10 cellular contexts compared by ENCODE assay signal in the genomic region with DNA sequence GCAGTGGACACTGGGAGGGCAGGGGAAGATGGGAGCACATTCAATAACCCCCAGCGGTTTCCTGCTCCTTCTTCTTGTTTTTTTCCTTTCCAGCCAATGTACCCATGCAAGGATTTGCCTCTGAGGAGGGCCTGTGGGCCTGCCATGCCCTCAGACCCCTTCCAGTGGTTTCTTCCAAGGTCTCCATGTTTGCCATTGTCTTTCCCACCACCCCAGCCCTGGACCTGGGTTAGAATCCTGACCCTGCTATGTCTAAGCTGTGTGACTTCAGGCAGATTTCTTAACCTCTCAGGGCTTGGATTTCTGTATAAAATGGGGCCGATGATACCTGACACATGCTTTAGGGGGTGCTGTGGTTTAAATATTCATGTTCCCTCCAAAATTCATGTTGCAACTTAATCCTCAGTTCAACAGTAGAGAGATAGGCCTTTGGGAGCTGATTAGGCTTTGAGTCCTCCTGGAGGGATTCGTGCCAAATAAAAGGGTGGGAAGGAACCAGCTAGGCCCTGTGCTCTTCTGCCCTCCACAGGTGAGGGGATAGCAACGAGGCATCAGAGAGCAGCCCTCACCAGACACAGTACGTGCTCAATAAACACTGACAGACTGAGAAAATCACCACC. TPM values are rescaled to one million over a fixed set of nuclear protein-coding genes. Genes with fewer than 3 reads are reported as not detected.
A peak's percentile ranks its signal among the peaks of the same experiment; 100 is the strongest.
DNase-seq lines count a peak whose midpoint lies in the region; ATAC-seq, FAIRE-seq and TF ChIP-seq lines count a peak whose summit lies in the region.
"Had no signal": no experiment of that assay in that cellular context is flagged by ENCODE, and none has a peak within 500 bp of the region (broad histone marks: within the 10 kb centered on the region; RNA-seq: fewer than 3 reads in every experiment).

No MANE protein-coding gene starts in this region.

- 50% methylated on average over 5 of the region's 5 CpGs for WGBS in GM12878 (ENCODE audit: insufficient coverage, insufficient replicate concordance, low lambda C conversion rate, missing lambda C conversion rate)

- no peak for TF ChIP-seq POLR2A in GM12878 (IDR thresholded peaks at IDR 0.05; ENCODE audit: low read depth, low read length)

- H3K27me3 Mint-ChIP-seq in CD8-positive, alpha-beta T cell (ENCODE audit: low read depth) = no peaks in the 10 kb centered on the region

- RAD21 ChIA-PET in GM12878 (lab: Charles Lee; ENCODE audit: unreplicated experiment) = interaction anchor here (0.8 to 2.9 kb wide), 14 partner anchors 10 to 273 kb away, joined by 3 to 11 read pairs (median 4); no protein-coding TSS in a partner anchor

- H3K9ac ChIP-seq in GM12878 (ENCODE audit: control insufficient read depth, insufficient read depth, low read length) (no peak overlapping the region), mucosa of rectum (ENCODE audit: low read depth in 1 of 2, low read length in 2 of 2) (peak overlapping the region in 1 of 2 donors; percentile 17)

- no peak for FAIRE-seq in GM12878 (lab: Jason Lieb, UNC)
- FAIRE-seq: islet of Langerhans had no signal

- H3K4me1 ChIP-seq in GM12878 (ENCODE audit: control insufficient read depth, insufficient read depth, low read length) (peaks cover 14% of the 10 kb centered on the region), mucosa of rectum (ENCODE audit: control insufficient read depth in 2 of 2, insufficient read depth in 2 of 2, low read length in 2 of 2) (peaks cover 22 to 30% of the 10 kb centered on the region in 2 donors)
- peaks cover 11% of the 10 kb centered on the region for H3K4me1 ChIP-seq in CD8-positive, alpha-beta T cell (ENCODE audit: insufficient read depth, low read length)

- peak; percentile 61 for TF ChIP-seq RAD21 in GM12878 (IDR thresholded peaks at IDR 0.05; ENCODE audit: insufficient read depth, low read depth, low read length)

- H3K9me3 Mint-ChIP-seq in CD8-positive, alpha-beta T cell = no peaks in the 10 kb centered on the region

- POLR2A ChIA-PET in GM12878 (lab: Charles Lee) = interaction anchor here (1.0 kb wide), 1 partner anchor 10 kb away, joined by 3 read pairs; no protein-coding TSS in a partner anchor
- POLR2A ChIA-PET in CD8-positive, alpha-beta T cell (lab: Charles Lee) = no interaction called here

- no peak for TF ChIP-seq EP300 in GM12878 (IDR thresholded peaks at IDR 0.05; ENCODE audit: borderline replicate concordance in 1 of 2, control insufficient read depth in 1 of 2, low read depth in 2 of 2, low read length in 2 of 2)

- peaks cover 2% of the 10 kb centered on the region for H3K4me1 Mint-ChIP-seq in CD8-positive, alpha-beta T cell (ENCODE audit: low read depth)

- H3K4me3 Mint-ChIP-seq in CD8-positive, alpha-beta T cell = no peak overlapping the region

- in situ Hi-C loops in GM12878 (cut with MboI) = no loop called here

- intact Hi-C loops in GM12878 (cut with micrococcal nuclease; ENCODE audit: unreplicated experiment) = loop anchor here (5.0 kb wide), 1 partner anchor 215 kb away; no protein-coding TSS in a partner anchor
- intact Hi-C loops in CD8-positive, alpha-beta T cell (cut with DNase I, micrococcal nuclease) = no loop called here

- no peaks in the 10 kb centered on the region for H3K36me3 Mint-ChIP-seq in CD8-positive, alpha-beta T cell

- BruUV-seq in GM12878 (replicated peaks; lab: Mats Ljungman, UMichigan) = no TSS peak

- ATAC-seq in GM12878 = peak; percentile 57
- no peak for ATAC-seq in GM21717 (IDR thresholded peaks at IDR 0.05; ENCODE audit: unreplicated experiment)
- no peak for ATAC-seq in CD8-positive, alpha-beta T cell

- peak; percentile 28 to 49 (median 40); a peak in 4 of 6 replicates for TF ChIP-seq CTCF in GM12878 (IDR thresholded peaks at IDR 0.05 in 2 of 3, conservative IDR thresholded peaks at IDR 0.05 in 1 of 3; ENCODE audit: control insufficient read depth in 2 of 3, extremely low read depth in 1 of 3, insufficient read depth in 1 of 3, low read depth in 3 of 3, low read length in 3 of 3)
- TF ChIP-seq CTCF in CD8-positive, alpha-beta T cell (IDR thresholded peaks at IDR 0.05) = no peak

- H3K4me3 ChIP-seq in GM12878 = no peak overlapping the region
- no peak overlapping the region for H3K4me3 ChIP-seq in mucosa of rectum (ENCODE audit: low read length in 2 of 2)
- H3K4me3 ChIP-seq in CD8-positive, alpha-beta T cell (ENCODE audit: low read depth, low read length) = no peak overlapping the region

- CTCF ChIA-PET in GM12878 (lab: Yijun Ruan, JAX) = interaction anchor here (0.8 to 5.7 kb wide), 27 partner anchors 9 to 564 kb away, joined by 3 to 21 read pairs (median 5); partner anchors contain the start of genes FLNB, HTD2 and RPP14
- CTCF ChIA-PET in CD8-positive, alpha-beta T cell (lab: Charles Lee) = interaction anchor here (1.1 to 1.2 kb wide), 2 partner anchors 13 to 205 kb away, joined by 3 read pairs; no protein-coding TSS in a partner anchor

- H3K9me3 ChIP-seq in GM12878 (replicated peaks; ENCODE audit: control insufficient read depth, insufficient read depth, low read length) (no peaks in the 10 kb centered on the region; the same call in 2 of the 3 replicates), mucosa of rectum (ENCODE audit: control insufficient read depth in 2 of 2, low read length in 2 of 2) (no peaks in the 10 kb centered on the region)
- no peaks in the 10 kb centered on the region for H3K9me3 ChIP-seq in CD8-positive, alpha-beta T cell (ENCODE audit: low read length)

- no peak overlapping the region for H3K27ac ChIP-seq in GM12878 (ENCODE audit: control insufficient read depth, insufficient read depth)
- peak overlapping the region; percentile 71 to 77 for H3K27ac ChIP-seq in mucosa of rectum (ENCODE audit: low read depth in 2 of 2, low read length in 2 of 2)
- H3K27ac ChIP-seq in CD8-positive, alpha-beta T cell (ENCODE audit: low read depth, low read length) = no peak overlapping the region

- SMC1A ChIA-PET in GM12878 (lab: Charles Lee; ENCODE audit: uncharacterized antibody, unreplicated experiment) = interaction anchor here (0.5 to 3.1 kb wide), 29 partner anchors 9 to 226 kb away, joined by 3 to 19 read pairs (median 4); no protein-coding TSS in a partner anchor

- H3K27me3 ChIP-seq in GM12878 (replicated peaks in 1 of 2; ENCODE audit: control insufficient read depth in 2 of 2, insufficient read depth in 2 of 2, low read length in 1 of 2) (no peaks in the 10 kb centered on the region), mucosa of rectum (ENCODE audit: control insufficient read depth in 2 of 2, insufficient read depth in 2 of 2, low read length in 2 of 2) (no peaks in the 10 kb centered on the region)
- H3K27me3 ChIP-seq in CD8-positive, alpha-beta T cell (ENCODE audit: insufficient read depth, low read length) = no peaks in the 10 kb centered on the region

- H3K27ac Mint-ChIP-seq in CD8-positive, alpha-beta T cell = no peak overlapping the region

- H4K20me1 ChIP-seq in GM12878 (ENCODE audit: control insufficient read depth, insufficient read depth) = no peaks in the 10 kb centered on the region

- DNase-seq in GM03348 (ENCODE audit: low spot score) (peak; percentile 49), M059J (ENCODE audit: low read depth) (peak; percentile 50), GM12878 (ENCODE audit: low read depth, low spot score) (no peak), cerebellar nuclear complex (lab: John Stamatoyannopoulos, UW) (no peak), NCI-H1092 (lab: John Stamatoyannopoulos, UW) (no peak)
- DNase-seq in CD8-positive, alpha-beta T cell = no peak
- DNase-seq: NCI-H1694 had no signal

- no peaks in the 10 kb centered on the region for H3K79me2 ChIP-seq in GM12878 (ENCODE audit: control insufficient read depth, insufficient read depth, low read length)

- H2AFZ ChIP-seq in GM12878 (ENCODE audit: control insufficient read depth, low read depth, low read length) = no peak overlapping the region

- no peaks in the 10 kb centered on the region for H3K36me3 ChIP-seq in GM12878 (ENCODE audit: control insufficient read depth in 2 of 2, insufficient read depth in 2 of 2, low read length in 1 of 2)
- H3K36me3 ChIP-seq in mucosa of rectum (ENCODE audit: control insufficient read depth in 2 of 2, insufficient read depth in 2 of 2, low read length in 2 of 2) = no peaks in the 10 kb centered on the region
- H3K36me3 ChIP-seq in CD8-positive, alpha-beta T cell (ENCODE audit: insufficient read depth, low read length) = no peaks in the 10 kb centered on the region

- no peak overlapping the region for H3K4me2 ChIP-seq in GM12878 (ENCODE audit: control insufficient read depth, insufficient read depth)

TF ChIP-seq in GM12878, 131 proteins besides CTCF, POLR2A, EP300 and RAD21 (continues in another document):
- TF ChIP-seq RUNX3 (IDR thresholded peaks at IDR 0.05; ENCODE audit: low read length) = no peak
- TF ChIP-seq ZNF207 (IDR thresholded peaks at IDR 0.05; ENCODE audit: borderline replicate concordance) = no peak
- TF ChIP-seq NFXL1 (IDR thresholded peaks at IDR 0.05; ENCODE audit: borderline replicate concordance) = peak; percentile 75; the same call in 1 of the 2 replicates
- TF ChIP-seq TBL1XR1 (IDR thresholded peaks at IDR 0.05; ENCODE audit: low read depth, low read length) = no peak
- no peak for TF ChIP-seq SIX5 (IDR thresholded peaks at IDR 0.05; ENCODE audit: low read depth, low read length, severe bottlenecking)
- TF ChIP-seq ZNF24 (IDR thresholded peaks at IDR 0.05) = no peak

RNA-seq across cellular contexts. Expression of gene FLNB, which starts 46.3 kb away (rescaled TPM):
- total RNA-seq in M059J (2014; rRNA removed; shearing (Covaris generic)) = 65.0 and 130 TPM in 2 replicates
- total RNA-seq in GM12878 (2013; cell fraction: nucleolus; rRNA removed) = 317 and 324 TPM in 2 replicates
- total RNA-seq in GM12878 (2014; rRNA removed) (41.3 and 44.1 TPM in 2 replicates), GM12878 (2014; rRNA removed; fragmentation: Illumina TruSeq; extraction: Trizol) (28.7 and 29.8 TPM in 2 replicates), GM12878 (2021) (51.8 and 58.1 TPM in 2 replicates)
- polyA plus RNA-seq in GM12878 (2011; ENCODE audit: low read depth) = 21.1 TPM
- polyA plus RNA-seq in GM12878 (2011; rRNA removed) (29.9 and 40.9 TPM in 2 replicates), GM12878 (2014; fragmentation: Illumina TruSeq; extraction: Trizol) (32.3 and 33.1 TPM in 2 replicates), GM12878 (2014; fragmentation: Nextera tagmentation; extraction: Ambion mirVana) (10 to 100 TPM; 13.6 to 15.8 TPM), GM12878 (2014; rRNA removed) (22.9 and 26.4 TPM in 2 replicates), GM12878 (2016; fragmentation: Nextera tagmentation; extraction: Ambion mirVana) (10 to 100 TPM; 18.9 to 20.3 TPM)
- 58.3 and 60.6 TPM in 2 replicates for polyA plus RNA-seq in GM12878 (2011; cell fraction: cytosol; rRNA removed)
- polyA plus RNA-seq in GM12878 (2011; cell fraction: nucleus; rRNA removed) = 205 and 415 TPM in 2 replicates
- polyA plus RNA-seq in GM12878 (2012) = 28.7 and 30.9 TPM in 2 replicates
- polyA minus RNA-seq in GM12878 (2011; rRNA and poly(A)+ RNA removed) = 153 and 195 TPM in 2 replicates
- polyA minus RNA-seq in GM12878 (2011; cell fraction: cytosol; rRNA and poly(A)+ RNA removed) = 90.3 and 94.3 TPM in 2 replicates
- polyA minus RNA-seq in GM12878 (2011; cell fraction: nucleus; rRNA and poly(A)+ RNA removed) = 105 and 299 TPM in 2 replicates
- 10 to 100 TPM; 46.8 to 52.1 TPM for total RNA-seq in CD8-positive, alpha-beta T cell

Comparison
In these comparisons a context has a peak if more than half of its experiments do, and no peak if none do; other contexts are left out.
1. DNase-seq: peak in GM03348 (single experiment) and M059J (single experiment); none in GM12878 (single experiment), cerebellar nuclear complex (0 of 2), NCI-H1092 (single experiment) and CD8-positive, alpha-beta T cell (0 of 7).
2. H3K27ac ChIP-seq: peak in mucosa of rectum (2 of 2); none in GM12878 (single experiment) and CD8-positive, alpha-beta T cell (single experiment).